ENCODE assay signal across 8 cellular contexts in genomic region chr3:141454906-141455602, GRCh38. TPM values are rescaled to one million over a fixed set of nuclear protein-coding genes. Genes with fewer than 3 reads are reported as not detected.
DNase-seq lines count a peak whose midpoint lies in the region; ATAC-seq, FAIRE-seq and TF ChIP-seq lines count a peak whose summit lies in the region.

No MANE protein-coding gene starts in this region.

- H3K4me3 ChIP-seq in epithelial cell of proximal tubule (ENCODE audit: low read depth, low read length), result no peak overlapping the region

- peaks cover 8 to 12% (median 8%) of the 10 kb centered on the region in 3 donors for H3K4me1 Mint-ChIP-seq in naive B cell

- FAIRE-seq in TTC549 (lab: Jason Lieb, UNC), result peak; percentile 22

- H3K27me3 Mint-ChIP-seq in naive B cell, result no peaks in the 10 kb centered on the region

- TF ChIP-seq CTCF in epithelial cell of proximal tubule (conservative IDR thresholded peaks at IDR 0.05; ENCODE audit: low read depth, low read length), result peak; percentile 75

- ATAC-seq in HG02798 (IDR thresholded peaks at IDR 0.05; ENCODE audit: poor library complexity, unreplicated experiment), result peak; percentile 60
- peak; percentile 57 to 63 for ATAC-seq in naive B cell (ENCODE audit: low read depth in 2 of 2)

- DNase-seq in stimulated activated CD4-positive, alpha-beta T cell treated with anti-CD3 and anti-CD28 coated beads, Interleukin-15, amount 100 ng/mL, for 48 hours (ENCODE audit: low read depth in 2 of 2), result peak; percentile 19 to 24
- no peak for DNase-seq in stimulated activated CD4-positive, alpha-beta T cell treated with anti-CD3 and anti-CD28 coated beads, Interleukin-12 subunit alpha, Interleukin-12 subunit beta, amount 100 ng/mL, for 4 hours
- DNase-seq in NCI-H2107 (lab: John Stamatoyannopoulos, UW), result peak; percentile 47
- peak; percentile 57 for DNase-seq in epithelial cell of proximal tubule (ENCODE audit: low read depth)
- peak; percentile 56 for DNase-seq in naive B cell
- no peak for DNase-seq in cortex of kidney (lab: John Stamatoyannopoulos, UW)

- H3K27ac Mint-ChIP-seq in naive B cell, result peak overlapping the region in 1 of 6 donors; percentile 29

- H3K9me3 Mint-ChIP-seq in naive B cell, result no peaks in the 10 kb centered on the region

- H3K4me3 Mint-ChIP-seq in naive B cell, result no peak overlapping the region

- no peaks in the 10 kb centered on the region for H3K36me3 Mint-ChIP-seq in naive B cell

RNA-seq across cellular contexts. Expression of gene RASA2, which starts 31.8 kb away (rescaled TPM):
- total RNA-seq in epithelial cell of proximal tubule, result 10.1 and 15.1 TPM in 2 replicates
- 10 to 100 TPM; 23.8 to 61.4 (median 49.6) TPM for polyA plus RNA-seq in naive B cell (ENCODE audit: low read depth in 6 of 6)

Comparison
In these comparisons a context has a peak if more than half of its experiments do, and no peak if none do; other contexts are left out.
1. DNase-seq: peak in stimulated activated CD4-positive, alpha-beta T cell treated with anti-CD3 and anti-CD28 coated beads, Interleukin-15, amount 100 ng/mL, for 48 hours (2 of 2), NCI-H2107 (single experiment), epithelial cell of proximal tubule (single experiment) and naive B cell (single experiment); none in stimulated activated CD4-positive, alpha-beta T cell treated with anti-CD3 and anti-CD28 coated beads, Interleukin-12 subunit alpha, Interleukin-12 subunit beta, amount 100 ng/mL, for 4 hours (single experiment) and cortex of kidney (single experiment).